Comparison of ENCODE assay signal across 22 cellular contexts in the genomic region with DNA sequence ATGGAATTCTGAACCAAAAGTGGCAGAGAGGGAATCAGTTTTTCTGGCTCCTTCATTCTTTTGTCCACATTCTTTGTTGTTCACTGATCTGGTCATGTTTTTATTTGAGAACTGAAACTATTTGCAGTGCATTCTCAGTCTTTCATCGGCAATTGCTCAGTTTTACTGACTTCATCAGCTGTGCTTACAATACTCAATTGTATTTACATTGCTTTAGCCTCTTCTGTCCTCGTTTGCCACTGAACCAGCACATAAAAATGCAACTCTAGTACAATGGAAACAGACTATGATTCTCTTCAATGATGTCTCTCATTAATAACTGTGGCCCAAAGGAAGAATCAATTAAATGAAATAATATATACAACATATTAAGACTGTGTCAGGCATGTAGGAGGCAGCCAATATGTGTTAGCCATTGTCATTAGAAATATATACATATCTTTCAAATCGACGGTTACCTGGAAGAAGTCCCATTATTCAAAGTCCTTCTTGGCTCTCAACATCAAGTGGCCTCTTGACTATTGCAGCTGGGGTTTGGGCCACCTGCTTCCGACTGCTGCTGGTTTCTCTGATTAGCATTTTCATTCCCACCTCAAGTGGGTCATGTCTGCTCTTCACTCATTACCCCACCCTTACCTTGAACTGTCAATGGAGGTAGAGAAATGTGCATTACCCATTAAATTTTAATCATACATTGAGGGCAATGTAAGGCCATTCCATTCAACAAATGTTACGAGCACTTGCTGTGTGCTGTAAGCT.
A peak's percentile ranks its signal among the peaks of the same experiment; 100 is the strongest.
DNase-seq lines count a peak whose midpoint lies in the region; ATAC-seq, FAIRE-seq and TF ChIP-seq lines count a peak whose summit lies in the region.
"Had no signal": no experiment of that assay in that cellular context is flagged by ENCODE, and none has a peak within 500 bp of the region (broad histone marks: within the 10 kb centered on the region; RNA-seq: fewer than 3 reads in every experiment).

No MANE protein-coding gene starts in this region.

- WGBS in pancreas, 2 donors: 73% methylated on average over 6 of the region's 6 CpGs
- WGBS in ovary, 3 donors: 65 to 81% (median 69%) methylated on average over 6 of the region's 6 CpGs

- H3K27me3 ChIP-seq in lower lobe of right lung (ENCODE audit: low read depth) (no peaks in the 10 kb centered on the region), pancreas (no peaks in the 10 kb centered on the region), ovary (no peaks in the 10 kb centered on the region)
- H3K27me3 ChIP-seq in effector memory CD4-positive, alpha-beta T cell (replicated peaks; ENCODE audit: control insufficient read depth, insufficient read depth, low read length, poor library complexity, severe bottlenecking): no peaks in the 10 kb centered on the region
- H3K27me3 ChIP-seq: BLaER1 treated with 17β-estradiol and CSF1 and Interleukin-3, amounts not matched to agents 10 nM and 100 nM; colonic mucosa had no signal

- ATAC-seq in lower lobe of right lung: peak; percentile 35 to 57
- ATAC-seq in pancreas: no peak
- ATAC-seq in HG03280 (IDR thresholded peaks at IDR 0.05; ENCODE audit: unreplicated experiment): no peak
- ATAC-seq: A549; activated CD8-positive, alpha-beta T cell treated with anti-CD3 and anti-CD28 coated beads, Interleukin-2, amount 10 ng/mL, durations not matched to agents 7 days and 5 days; activated naive CD4-positive, alpha-beta T cell treated with anti-CD3 and anti-CD28 coated beads, Interleukin-2, amount 50 U/mL, for 72 hours; activated T-cell treated with anti-CD3 and anti-CD28 coated beads, Interleukin-2, amount 50 U/mL, for 72 hours had no signal

- TF ChIP-seq CTCF in lower lobe of right lung (IDR thresholded peaks at IDR 0.05) (no peak), pancreas (IDR thresholded peaks at IDR 0.05) (no peak), ovary (IDR thresholded peaks at IDR 0.05) (no peak)

- H3K36me3 ChIP-seq in lower lobe of right lung (no peaks in the 10 kb centered on the region), pancreas (no peaks in the 10 kb centered on the region), ovary (no peaks in the 10 kb centered on the region)
- H3K36me3 ChIP-seq in effector memory CD4-positive, alpha-beta T cell (ENCODE audit: control insufficient read depth, insufficient read depth, low read length): no peaks in the 10 kb centered on the region
- H3K36me3 ChIP-seq: BLaER1 treated with 17β-estradiol and CSF1 and Interleukin-3, amounts not matched to agents 10 nM and 100 nM; colonic mucosa; thoracic aorta had no signal

- H3K27ac ChIP-seq in lower lobe of right lung: no peak overlapping the region
- H3K27ac ChIP-seq in pancreas: no peak overlapping the region
- no peak overlapping the region for H3K27ac ChIP-seq in ovary
- H3K27ac ChIP-seq in effector memory CD4-positive, alpha-beta T cell (ENCODE audit: insufficient read depth, low read length, poor library complexity, severe bottlenecking): no peak overlapping the region
- H3K27ac ChIP-seq: A549; BLaER1 treated with 17β-estradiol and CSF1 and Interleukin-3, amounts not matched to agents 10 nM and 100 nM; colonic mucosa; thoracic aorta; VCaP had no signal

- no peak for FAIRE-seq in pancreas (lab: Jason Lieb, UNC)
- FAIRE-seq: A549, GM18507 had no signal

- TF ChIP-seq EP300 in ovary (IDR thresholded peaks at IDR 0.05): no peak

- TF ChIP-seq POLR2A in ovary (IDR thresholded peaks at IDR 0.05): no peak

- H3K4me3 ChIP-seq in lower lobe of right lung (no peak overlapping the region), pancreas (no peak overlapping the region), ovary (no peak overlapping the region)
- no peak overlapping the region for H3K4me3 ChIP-seq in effector memory CD4-positive, alpha-beta T cell (ENCODE audit: insufficient read depth, low read depth, low read length, poor library complexity, severe bottlenecking)
- H3K4me3 ChIP-seq: A549; BLaER1 treated with 17β-estradiol and CSF1 and Interleukin-3, amounts not matched to agents 10 nM and 100 nM; colonic mucosa; thoracic aorta had no signal

- H3K4me1 ChIP-seq in lower lobe of right lung: peaks cover 5% of the 10 kb centered on the region
- H3K4me1 ChIP-seq in pancreas: no peaks in the 10 kb centered on the region
- H3K4me1 ChIP-seq in ovary (ENCODE audit: insufficient read depth): no peaks in the 10 kb centered on the region
- no peaks in the 10 kb centered on the region for H3K4me1 ChIP-seq in effector memory CD4-positive, alpha-beta T cell (ENCODE audit: control insufficient read depth, insufficient read depth, low read length, poor library complexity, severe bottlenecking)
- H3K4me1 ChIP-seq: A549; BLaER1 treated with 17β-estradiol and CSF1 and Interleukin-3, amounts not matched to agents 10 nM and 100 nM; colonic mucosa had no signal

- H3K9me3 ChIP-seq in lower lobe of right lung: no peaks in the 10 kb centered on the region
- H3K9me3 ChIP-seq in pancreas: no peaks in the 10 kb centered on the region
- no peaks in the 10 kb centered on the region for H3K9me3 ChIP-seq in ovary
- no peaks in the 10 kb centered on the region for H3K9me3 ChIP-seq in effector memory CD4-positive, alpha-beta T cell (ENCODE audit: control insufficient read depth, low read length)
- H3K9me3 ChIP-seq: A549; BLaER1 treated with 17β-estradiol and CSF1 and Interleukin-3, amounts not matched to agents 10 nM and 100 nM; colonic mucosa; thoracic aorta had no signal

- DNase-seq in DMS53 (lab: John Stamatoyannopoulos, UW) (peak; percentile 96), NCI-H187 treated with DMSO at 0.1 percent for 48 hours (lab: John Stamatoyannopoulos, UW) (peak; percentile 99), NCI-H524 treated with DMSO at 0.1 percent for 48 hours (lab: John Stamatoyannopoulos, UW) (peak; percentile 79), lower lobe of right lung (no peak), pancreas (no peak), ovary (no peak)
- no peak for DNase-seq in effector memory CD4-positive, alpha-beta T cell
- DNase-seq: activated CD8-positive, alpha-beta T cell treated with anti-CD3 and anti-CD28 coated beads, Interleukin-2, amount 10 ng/mL, durations not matched to agents 7 days and 5 days; activated T-cell treated with anti-CD3 and anti-CD28 coated beads, Interleukin-2, amount 50 U/mL, for 72 hours; colonic mucosa; DND-41; GOT3; NCI-H2171; retina; Right ventricle myocardium superior had no signal

- intact Hi-C loops in lower lobe of right lung (cut with DNase I) (no loop called here), pancreas (cut with DNase I) (no loop called here), ovary (cut with DNase I) (no loop called here)

Comparison
In these comparisons a context has a peak if more than half of its experiments do, and no peak if none do; other contexts are left out.
1. DNase-seq: peak in DMS53 (single experiment), NCI-H187 treated with DMSO at 0.1 percent for 48 hours (single experiment) and NCI-H524 treated with DMSO at 0.1 percent for 48 hours (single experiment); none in lower lobe of right lung (single experiment), pancreas (0 of 6), ovary (0 of 5) and effector memory CD4-positive, alpha-beta T cell (0 of 3).
2. ATAC-seq: peak in lower lobe of right lung (2 of 2); none in pancreas (0 of 4) and HG03280 (single experiment).